8 cellular contexts compared by ENCODE assay signal in the genomic region with DNA sequence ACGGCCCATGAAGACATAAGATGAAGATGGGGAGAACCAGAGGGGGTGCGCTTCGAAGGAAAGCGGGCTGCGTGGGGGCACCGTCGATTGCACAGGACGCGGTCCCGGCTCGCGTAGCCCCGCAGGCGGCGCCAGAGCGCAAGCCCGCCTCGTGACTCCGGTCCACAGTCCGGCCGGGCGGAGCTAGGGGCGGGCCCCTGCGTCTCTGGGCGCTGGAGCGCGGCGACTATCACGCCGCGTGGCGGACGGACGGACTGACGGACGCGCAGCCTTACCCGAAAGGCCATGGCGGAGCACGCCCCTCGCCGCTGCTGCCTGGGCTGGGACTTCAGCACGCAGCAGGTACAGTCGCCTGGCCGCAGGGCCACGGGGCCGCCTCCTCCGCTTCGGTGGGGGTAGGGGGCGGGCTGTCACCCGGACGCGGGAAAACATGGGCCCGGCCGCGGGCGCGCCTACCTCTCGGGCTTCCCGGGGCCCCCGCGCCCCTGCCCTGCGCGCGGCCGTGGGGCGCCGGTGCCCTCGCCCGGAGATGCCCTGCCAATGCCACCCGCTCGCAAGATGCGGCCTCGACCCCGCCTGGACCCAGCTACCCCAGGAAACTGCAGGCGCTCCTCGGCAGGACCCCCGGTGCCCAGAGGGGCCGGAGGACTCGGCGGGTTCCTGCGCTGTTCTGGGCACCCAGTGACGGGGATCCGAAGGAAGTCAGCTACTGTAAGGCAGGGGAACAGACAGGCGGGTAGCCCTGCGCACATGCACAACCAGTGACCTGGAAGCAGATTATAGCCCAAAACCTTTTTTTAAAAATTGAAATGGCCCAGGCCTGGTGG. TPM values are rescaled to one million over a fixed set of nuclear protein-coding genes. Genes with fewer than 3 reads are reported as not detected.
DNase-seq lines count a peak whose midpoint lies in the region; ATAC-seq lines count a peak whose summit lies in the region.

A gene (plus strand): TSS at position 202 of the 827 bp plus-strand sequence. CDS start 84 bp downstream, at position 286.

- H3K36me3 ChIP-seq in mesodermal cell (ENCODE audit: control insufficient read depth, insufficient read depth, low read length): no peaks in the 10 kb centered on the region

- 3 to 4% methylated on average over 67 to 82 of the region's 86 CpGs for WGBS in mesodermal cell (ENCODE audit: insufficient coverage in 2 of 2), 2 experiments

- ATAC-seq in GM19023 (IDR thresholded peaks at IDR 0.05; ENCODE audit: unreplicated experiment) (peak; percentile 99), HG03175 (IDR thresholded peaks at IDR 0.05; ENCODE audit: unreplicated experiment) (peak; percentile 98)
- ATAC-seq in effector memory CD8-positive, alpha-beta T cell (replicated peaks): peak; percentile 97

- H3K9me3 Mint-ChIP-seq in effector memory CD8-positive, alpha-beta T cell: no peaks in the 10 kb centered on the region

- DNase-seq in C1 segment of cervical spinal cord (lab: John Stamatoyannopoulos, UW): peak in 13 of 14 donors; percentile 37 to 85 (median 64)
- DNase-seq in NCI-H748 treated with DMSO at 0.1 percent for 48 hours (lab: John Stamatoyannopoulos, UW): peak; percentile 1
- DNase-seq in activated CD8-positive, alpha-beta memory T cell treated with anti-CD3 and anti-CD28 coated beads for 1 hour (ENCODE audit: extremely low read depth in 1 of 2, low read depth in 1 of 2): peak; percentile 19 to 64
- DNase-seq in effector memory CD8-positive, alpha-beta T cell: peak; percentile 68 to 75 (median 71)
- DNase-seq in stimulated activated CD8-positive, alpha-beta memory T cell treated with anti-CD3 and anti-CD28 coated beads, Interleukin-15, amount 100 ng/mL, for 24 hours (ENCODE audit: low read depth): peak; percentile 62

- H3K4me3 ChIP-seq in mesodermal cell (ENCODE audit: extremely low read depth, insufficient read depth, low read length, poor library complexity, severe bottlenecking): peak within 1 kb of the TSS; percentile 58

- H3K27ac ChIP-seq in mesodermal cell (ENCODE audit: low read depth, low read length, severe bottlenecking): no peak within 1 kb of the TSS

- H3K36me3 Mint-ChIP-seq in effector memory CD8-positive, alpha-beta T cell (ENCODE audit: insufficient read depth): peaks cover 2% of the 10 kb centered on the region

- no peaks in the 10 kb centered on the region for H3K4me1 ChIP-seq in mesodermal cell (ENCODE audit: control insufficient read depth, insufficient read depth, low read length, poor library complexity, severe bottlenecking)

- peaks cover 5% of the 10 kb centered on the region for H3K9me3 ChIP-seq in mesodermal cell (ENCODE audit: control insufficient read depth, low read length)

- H3K4me3 Mint-ChIP-seq in effector memory CD8-positive, alpha-beta T cell: peak within 1 kb of the TSS; percentile 74 to 78

- H3K27ac Mint-ChIP-seq in effector memory CD8-positive, alpha-beta T cell: peak within 1 kb of the TSS in 1 of 2 donors; percentile 49

- no peaks in the 10 kb centered on the region for H3K4me1 Mint-ChIP-seq in effector memory CD8-positive, alpha-beta T cell (ENCODE audit: low read depth in 2 of 2)

- no peaks in the 10 kb centered on the region for H3K27me3 Mint-ChIP-seq in effector memory CD8-positive, alpha-beta T cell

RNA-seq across cellular contexts. Expression of the gene that starts here (rescaled TPM):
- polyA plus RNA-seq in mesodermal cell (2013, experiment 1 of 2): 1.5 TPM
- polyA plus RNA-seq in mesodermal cell (2013, experiment 2 of 2): 1.7 TPM

Comparison
In these comparisons a context has a peak if more than half of its experiments do, and no peak if none do; other contexts are left out.
1. DNase-seq: peak in every context shown above with its lines; median percentile 71 in effector memory CD8-positive, alpha-beta T cell; 64 in C1 segment of cervical spinal cord; 62 in stimulated activated CD8-positive, alpha-beta memory T cell treated with anti-CD3 and anti-CD28 coated beads, Interleukin-15, amount 100 ng/mL, for 24 hours; 42 in activated CD8-positive, alpha-beta memory T cell treated with anti-CD3 and anti-CD28 coated beads for 1 hour; 1 in NCI-H748 treated with DMSO at 0.1 percent for 48 hours.